Comparison of ENCODE assay signal across 13 cellular contexts in genomic region chr6:24489470-24489869, GRCh38. TPM values are rescaled to one million over a fixed set of nuclear protein-coding genes. Genes with fewer than 3 reads are reported as not detected.
DNase-seq lines count a peak whose midpoint lies in the region; TF ChIP-seq lines count a peak whose summit lies in the region.
"Had no signal": no experiment of that assay in that cellular context is flagged by ENCODE, and none has a peak within 500 bp of the region (broad histone marks: within the 10 kb centered on the region; RNA-seq: fewer than 3 reads in every experiment).

GPLD1 (minus strand) TSS chr6:24489578; CDS start chr6:24489511, 67 bp downstream.

- H3K36me3 ChIP-seq in neural cell (ENCODE audit: insufficient read depth, low read length): no peaks in the 10 kb centered on the region
- no peaks in the 10 kb centered on the region for H3K36me3 ChIP-seq in testis (ENCODE audit: low read depth, missing control alignments)

- H3K36me3 Mint-ChIP-seq in H9 (ENCODE audit: insufficient read depth in 1 of 3, low read depth in 3 of 3): no peaks in the 10 kb centered on the region; a peak in 4 of 7 replicates
- H3K36me3 Mint-ChIP-seq in activated CD4-positive, alpha-beta T cell treated with anti-CD3 and anti-CD28 coated beads, Interleukin-2, amount 10 ng/mL, durations not matched to agents 24 days and 14 days (ENCODE audit: low read depth): no peaks in the 10 kb centered on the region

- peaks cover 12% of the 10 kb centered on the region for H3K27me3 Mint-ChIP-seq in H9 (ENCODE audit: low read depth)
- H3K27me3 Mint-ChIP-seq in activated CD4-positive, alpha-beta T cell treated with anti-CD3 and anti-CD28 coated beads, Interleukin-2, amount 10 ng/mL, durations not matched to agents 24 days and 14 days: no peaks in the 10 kb centered on the region

- no peak within 1 kb of the TSS for H3K4ac ChIP-seq in H9 (ENCODE audit: low read depth, low read length)

- no peak within 1 kb of the TSS for H4K5ac ChIP-seq in H9 (ENCODE audit: insufficient read length, low read depth, low read length)

- H3K14ac ChIP-seq in H9 (ENCODE audit: insufficient read depth, low read length): no peak within 1 kb of the TSS; the same call in 1 of the 2 replicates

- H3K79me1 ChIP-seq in H9 (ENCODE audit: insufficient read depth, low read depth, low read length, poor library complexity, severe bottlenecking): no peaks in the 10 kb centered on the region

- no peak within 1 kb of the TSS for H3K4me3 Mint-ChIP-seq in H9
- H3K4me3 Mint-ChIP-seq in activated CD4-positive, alpha-beta T cell treated with anti-CD3 and anti-CD28 coated beads, Interleukin-2, amount 10 ng/mL, durations not matched to agents 24 days and 14 days: no peak within 1 kb of the TSS

- peaks cover 16 to 17% of the 10 kb centered on the region in 2 experiments for H3K4me1 Mint-ChIP-seq in H9
- peaks cover 4% of the 10 kb centered on the region for H3K4me1 Mint-ChIP-seq in activated CD4-positive, alpha-beta T cell treated with anti-CD3 and anti-CD28 coated beads, Interleukin-2, amount 10 ng/mL, durations not matched to agents 24 days and 14 days

- no peak within 1 kb of the TSS for H2BK5ac ChIP-seq in H9 (ENCODE audit: insufficient read length, low read length)

- no peak within 1 kb of the TSS for H4K8ac ChIP-seq in H9 (replicated peaks; ENCODE audit: insufficient read length, low read depth, low read length)

- H3K23me2 ChIP-seq in H9 (ENCODE audit: insufficient read length, low read depth, low read length, poor library complexity, severe bottlenecking): peaks cover 3% of the 10 kb centered on the region

- no peak within 1 kb of the TSS for H3K56ac ChIP-seq in H9 (ENCODE audit: insufficient read length, low read depth, low read length)

- H3K4me1 ChIP-seq in H9 (ENCODE audit: insufficient read depth, low read length) (no peaks in the 10 kb centered on the region), testis (no peaks in the 10 kb centered on the region)

- H3K27me3 ChIP-seq in H9 (ENCODE audit: insufficient read depth, low read length) (peaks cover 4% of the 10 kb centered on the region; the same call in 1 of the 2 replicates), neural cell (ENCODE audit: insufficient read depth, low read depth, low read length) (no peaks in the 10 kb centered on the region), testis (no peaks in the 10 kb centered on the region)

- H2BK15ac ChIP-seq in H9 (ENCODE audit: low read depth, low read length): no peak within 1 kb of the TSS

- TF ChIP-seq POLR2A in testis (IDR thresholded peaks at IDR 0.05): no peak

- TF ChIP-seq EP300 in neural cell (conservative IDR thresholded peaks at IDR 0.05; ENCODE audit: poor library complexity, severe bottlenecking): no peak

- DNase-seq in H9: no peak
- no peak for DNase-seq in cerebellum (ENCODE audit: low spot score)
- DNase-seq in testis: no peak
- no peak for DNase-seq in activated CD4-positive, alpha-beta T cell treated with anti-CD3 and anti-CD28 coated beads, Interleukin-2, amount 10 ng/mL, durations not matched to agents 24 days and 14 days
- DNase-seq in 8988T: no peak
- DNase-seq in substantia nigra (lab: John Stamatoyannopoulos, UW): no peak
- DNase-seq: DMS53, NCI-H2107, NCI-H345, NCI-H526, RPMI8226 had no signal

- H3K9me2 ChIP-seq in neural cell (ENCODE audit: insufficient read depth, low read length): no peaks in the 10 kb centered on the region

- no peak within 1 kb of the TSS for H2AFZ ChIP-seq in H9 (ENCODE audit: low read length)
- H2AFZ ChIP-seq in neural cell (ENCODE audit: low read depth, low read length): no peak within 1 kb of the TSS

- H3K18ac ChIP-seq in H9 (ENCODE audit: insufficient read length, low read depth, low read length): no peak within 1 kb of the TSS

- H2BK120ac ChIP-seq in H9 (ENCODE audit: low read depth, low read length, poor library complexity, severe bottlenecking): no peak within 1 kb of the TSS

- peak within 1 kb of the TSS in 2 of 3 experiments; percentile 2 to 68; a peak in 2 of 7 replicates for H3K27ac Mint-ChIP-seq in H9
- no peak within 1 kb of the TSS for H3K27ac Mint-ChIP-seq in activated CD4-positive, alpha-beta T cell treated with anti-CD3 and anti-CD28 coated beads, Interleukin-2, amount 10 ng/mL, durations not matched to agents 24 days and 14 days

- no peak for TF ChIP-seq RAD21 in neural cell (conservative IDR thresholded peaks at IDR 0.05)

- no peak within 1 kb of the TSS for H2BK20ac ChIP-seq in H9 (ENCODE audit: low read depth, low read length, poor library complexity, severe bottlenecking)

- TF ChIP-seq CTCF in H9 (conservative IDR thresholded peaks at IDR 0.05) (no peak), neural cell (IDR thresholded peaks at IDR 0.05; ENCODE audit: poor library complexity, severe bottlenecking) (no peak), testis (IDR thresholded peaks at IDR 0.05) (no peak)

- no peak within 1 kb of the TSS for H4K91ac ChIP-seq in H9 (ENCODE audit: insufficient read length, low read depth, low read length)

- H3K4me3 ChIP-seq in neural cell (ENCODE audit: low read length): no peak within 1 kb of the TSS
- H3K4me3 ChIP-seq in testis: no peak within 1 kb of the TSS
- H3K4me3 ChIP-seq: K562 had no signal

- H3K27ac ChIP-seq in H9 (ENCODE audit: insufficient read length, low read depth, low read length): no peak within 1 kb of the TSS
- no peak within 1 kb of the TSS for H3K27ac ChIP-seq in neural cell (ENCODE audit: low read length)
- H3K27ac ChIP-seq in testis: no peak within 1 kb of the TSS
- H3K27ac ChIP-seq in substantia nigra (ENCODE audit: low read depth, low read length, poor library complexity, severe bottlenecking): no peak within 1 kb of the TSS

- no peak within 1 kb of the TSS for H3K4me2 ChIP-seq in H9 (ENCODE audit: insufficient read depth, insufficient read length, low read length)
- no peak within 1 kb of the TSS for H3K4me2 ChIP-seq in neural cell (ENCODE audit: low read length)

- H3K23ac ChIP-seq in H9 (ENCODE audit: insufficient read length, low read depth, low read length): no peak within 1 kb of the TSS

- intact Hi-C loops in testis (cut with DNase I; ENCODE audit: low total_unique reads): no loop called here
- intact Hi-C loops in activated CD4-positive, alpha-beta T cell treated with anti-CD3 and anti-CD28 coated beads, Interleukin-2, amount 10 ng/mL, durations not matched to agents 24 days and 14 days (cut with micrococcal nuclease): no loop called here

- no peaks in the 10 kb centered on the region for H3K79me2 ChIP-seq in H9 (ENCODE audit: insufficient read depth, low read length)
- no peaks in the 10 kb centered on the region for H3K79me2 ChIP-seq in neural cell (replicated peaks; ENCODE audit: insufficient read depth, low read length)

- H4K20me1 ChIP-seq in H9 (ENCODE audit: control insufficient read depth, insufficient read depth, insufficient read length) (no peaks in the 10 kb centered on the region), neural cell (ENCODE audit: insufficient read depth) (no peaks in the 10 kb centered on the region)

- H2BK12ac ChIP-seq in H9 (ENCODE audit: insufficient read length, low read depth, low read length): no peak within 1 kb of the TSS

- no peaks in the 10 kb centered on the region for H3F3A ChIP-seq in neural cell (ENCODE audit: insufficient read depth, low read length, poor library complexity, severe bottlenecking)

- no CpG with 5 or more reads among the region's 6 CpGs for WGBS in H9 (ENCODE audit: extremely low coverage, insufficient read length, low lambda C conversion rate)
- 93 to 95% methylated on average over 6 of the region's 6 CpGs for WGBS in testis, 2 donors

- H3K9me3 Mint-ChIP-seq in H9: no peaks in the 10 kb centered on the region
- H3K9me3 Mint-ChIP-seq in activated CD4-positive, alpha-beta T cell treated with anti-CD3 and anti-CD28 coated beads, Interleukin-2, amount 10 ng/mL, durations not matched to agents 24 days and 14 days: no peaks in the 10 kb centered on the region

- H3K9me3 ChIP-seq in H9 (ENCODE audit: control insufficient read depth, low read depth, low read length) (no peaks in the 10 kb centered on the region), neural cell (ENCODE audit: low read length) (no peaks in the 10 kb centered on the region), testis (no peaks in the 10 kb centered on the region)

- H3K9ac ChIP-seq in H9 (ENCODE audit: extremely low read depth, insufficient read length, low read length): no peak within 1 kb of the TSS
- H3K9ac ChIP-seq in neural cell (ENCODE audit: low read length): no peak within 1 kb of the TSS

- H3T11ph ChIP-seq in H9 (ENCODE audit: low read length): no peak within 1 kb of the TSS

- no peak within 1 kb of the TSS for H2AK5ac ChIP-seq in H9 (ENCODE audit: insufficient read length, low read length)

TF ChIP-seq in neural cell, 6 proteins besides CTCF, POLR2A, EP300 and RAD21 (continues in another document):
- TF ChIP-seq EZH2 (IDR thresholded peaks at IDR 0.05; ENCODE audit: borderline replicate concordance, insufficient read depth, low read length, poor library complexity, severe bottlenecking) (no peak), POLR2AphosphoS5 (IDR thresholded peaks at IDR 0.05) (no peak), SMC3 (conservative IDR thresholded peaks at IDR 0.05; ENCODE audit: poor library complexity) (no peak)

RNA-seq across cellular contexts. Expression of gene GPLD1, which starts in this region (rescaled TPM):
- total RNA-seq in H9 (2021): 7.5 and 8.0 TPM in 2 replicates
- total RNA-seq in cerebellum: 20.4 TPM
- 11.0 and 14.3 TPM in 2 replicates for polyA plus RNA-seq in neural cell
- 14.6 and 16.3 TPM in 2 replicates for polyA minus RNA-seq in neural cell
- 10 to 100 TPM; 10.7 to 15.6 TPM for total RNA-seq in testis
- polyA plus RNA-seq in testis (ENCODE audit: insufficient read depth, low read depth, low replicate concordance): 3.9 TPM
- total RNA-seq in activated CD4-positive, alpha-beta T cell treated with anti-CD3 and anti-CD28 coated beads, Interleukin-2, amount 10 ng/mL, durations not matched to agents 24 days and 14 days: 0.17 and 0.44 TPM in 2 replicates
